Comparison of ENCODE assay signal across 21 cellular contexts in the genomic region with DNA sequence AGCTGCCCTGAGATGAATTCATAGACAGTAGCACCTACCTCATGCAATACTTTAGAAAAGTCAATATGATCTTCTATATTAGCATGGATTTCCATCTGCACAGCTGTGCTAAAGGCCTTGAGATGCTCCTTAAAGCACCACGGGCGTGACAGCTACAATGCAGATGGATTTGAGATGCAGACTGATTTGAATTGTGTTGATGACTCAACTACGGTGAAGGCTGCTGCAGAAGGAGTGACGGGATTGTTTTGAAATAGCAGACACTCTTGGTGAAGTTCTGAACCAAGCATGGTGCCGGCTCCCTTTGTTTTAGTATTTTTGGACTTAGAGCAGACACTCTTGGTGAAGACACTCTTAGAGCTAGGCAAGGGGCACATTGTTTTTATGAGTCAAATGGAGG.
"Had no signal": no experiment of that assay in that cellular context is flagged by ENCODE, and none has a peak within 500 bp of the region (broad histone marks: within the 10 kb centered on the region; RNA-seq: fewer than 3 reads in every experiment).

No MANE protein-coding gene starts in this region.

- H3K4me3 ChIP-seq: K562 had no signal

- H3K4me3 Mint-ChIP-seq: activated B cell treated with CpG ODN at 0.5 μM for 24 hours; activated CD4-positive, alpha-beta memory T cell treated with anti-CD3 and anti-CD28 coated beads for 36 hours; activated CD4-positive, alpha-beta T cell treated with anti-CD3 and anti-CD28 coated beads, Interleukin-2, amount 10 ng/mL, durations not matched to agents 7 days and 5 days; activated naive CD4-positive, alpha-beta T cell treated with anti-CD3 and anti-CD28 coated beads for 36 hours; activated naive CD8-positive, alpha-beta T cell; activated T-cell treated with anti-CD3 and anti-CD28 coated beads, Interleukin-2, amount 50 U/mL, for 4 hours; T-helper 17 cell had no signal

- H3K27me3 Mint-ChIP-seq: activated B cell treated with CpG ODN at 0.5 μM for 24 hours; activated CD4-positive, alpha-beta memory T cell treated with anti-CD3 and anti-CD28 coated beads for 36 hours; activated naive CD8-positive, alpha-beta T cell had no signal

- H3K36me3 Mint-ChIP-seq: activated CD4-positive, alpha-beta memory T cell treated with anti-CD3 and anti-CD28 coated beads for 36 hours; activated naive CD8-positive, alpha-beta T cell had no signal

- H3K27ac Mint-ChIP-seq: activated B cell treated with CpG ODN at 0.5 μM for 24 hours; activated CD4-positive, alpha-beta memory T cell treated with anti-CD3 and anti-CD28 coated beads for 36 hours; activated CD4-positive, alpha-beta T cell treated with anti-CD3 and anti-CD28 coated beads, Interleukin-2, amount 10 ng/mL, durations not matched to agents 7 days and 5 days; activated naive CD4-positive, alpha-beta T cell treated with anti-CD3 and anti-CD28 coated beads for 36 hours; T-helper 17 cell had no signal

- H3K4me1 Mint-ChIP-seq: activated B cell treated with CpG ODN at 0.5 μM for 24 hours; activated CD4-positive, alpha-beta T cell treated with anti-CD3 and anti-CD28 coated beads, Interleukin-2, amount 10 ng/mL, durations not matched to agents 7 days and 5 days; T-helper 17 cell had no signal

- ATAC-seq: activated T-cell treated with anti-CD3 and anti-CD28 coated beads, Interleukin-2, amount 50 U/mL, for 4 hours; K562; T-helper 17 cell had no signal

- DNase-seq: activated B cell treated with CpG ODN at 0.5 μM for 24 hours; activated CD4-positive, alpha-beta memory T cell treated with anti-CD3 and anti-CD28 coated beads for 36 hours; activated CD4-positive, alpha-beta T cell treated with anti-CD3 and anti-CD28 coated beads for 1 hour; activated CD4-positive, alpha-beta T cell treated with anti-CD3 and anti-CD28 coated beads, Interleukin-2, amount 10 ng/mL, durations not matched to agents 7 days and 5 days; activated CD8-positive, alpha-beta memory T cell treated with anti-CD3 and anti-CD28 coated beads for 24 hours; activated gamma-delta T cell; activated naive CD4-positive, alpha-beta T cell treated with anti-CD3 and anti-CD28 coated beads for 36 hours; activated T-cell treated with anti-CD3 and anti-CD28 coated beads, Interleukin-2, amount 50 U/mL, for 4 hours; amygdala; Karpas-422; MM.1S; NCI-H1048; NCI-H1930; NCI-H446; NCI-H526 treated with DMSO at 0.1 percent for 48 hours; NCI-H82; SIG-M5; T-helper 17 cell; T-helper 9 cell had no signal

- H3K9me3 Mint-ChIP-seq: activated B cell treated with CpG ODN at 0.5 μM for 24 hours; activated CD4-positive, alpha-beta memory T cell treated with anti-CD3 and anti-CD28 coated beads for 36 hours; activated CD4-positive, alpha-beta T cell treated with anti-CD3 and anti-CD28 coated beads, Interleukin-2, amount 10 ng/mL, durations not matched to agents 7 days and 5 days; activated naive CD4-positive, alpha-beta T cell treated with anti-CD3 and anti-CD28 coated beads for 36 hours; activated T-cell treated with anti-CD3 and anti-CD28 coated beads, Interleukin-2, amount 50 U/mL, for 4 hours had no signal
